ENCODE assay signal across 1 cellular context in the genomic region with DNA sequence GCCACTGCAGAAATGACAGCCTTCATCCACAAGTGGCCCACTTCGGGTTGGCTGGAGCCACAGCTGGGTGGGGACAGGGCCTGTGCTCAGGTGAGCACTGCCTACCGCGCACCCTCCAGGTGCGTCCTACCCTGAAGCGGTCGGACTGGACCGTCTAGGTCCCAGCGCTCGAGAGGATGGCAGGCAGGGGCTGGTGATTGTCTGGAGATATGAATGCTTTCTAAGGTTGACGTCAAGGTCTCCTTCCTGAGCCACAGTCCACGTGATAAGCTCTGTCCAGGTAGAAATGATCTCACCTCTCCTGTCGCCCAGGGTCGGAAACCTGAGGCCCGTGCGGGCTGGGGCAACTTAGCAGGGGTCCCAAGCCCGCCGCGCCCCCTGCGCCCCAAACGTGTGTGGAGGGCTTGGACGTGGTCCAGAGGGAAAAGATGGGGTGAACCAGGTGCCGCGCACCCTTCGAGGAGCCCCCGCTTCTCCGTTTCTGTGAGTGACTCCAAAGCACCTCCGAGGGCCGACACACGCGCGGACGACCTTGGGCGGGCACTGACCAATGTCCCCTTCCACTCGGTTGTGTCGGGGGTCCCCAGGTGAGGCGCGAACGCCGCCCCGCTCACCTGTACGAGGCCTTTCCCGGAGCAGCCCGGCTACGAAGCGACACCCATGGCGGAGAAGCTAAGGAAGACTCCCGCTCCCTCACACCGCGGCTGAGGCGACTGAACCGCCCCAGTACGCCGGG.
TF ChIP-seq lines count a peak whose summit lies in the region.

No MANE protein-coding gene starts in this region.

TF ChIP-seq in K562, 482 proteins besides CTCF, POLR2A, EP300 and RAD21 (continued from another document and continues in another):
- TF ChIP-seq, protein P1, sequence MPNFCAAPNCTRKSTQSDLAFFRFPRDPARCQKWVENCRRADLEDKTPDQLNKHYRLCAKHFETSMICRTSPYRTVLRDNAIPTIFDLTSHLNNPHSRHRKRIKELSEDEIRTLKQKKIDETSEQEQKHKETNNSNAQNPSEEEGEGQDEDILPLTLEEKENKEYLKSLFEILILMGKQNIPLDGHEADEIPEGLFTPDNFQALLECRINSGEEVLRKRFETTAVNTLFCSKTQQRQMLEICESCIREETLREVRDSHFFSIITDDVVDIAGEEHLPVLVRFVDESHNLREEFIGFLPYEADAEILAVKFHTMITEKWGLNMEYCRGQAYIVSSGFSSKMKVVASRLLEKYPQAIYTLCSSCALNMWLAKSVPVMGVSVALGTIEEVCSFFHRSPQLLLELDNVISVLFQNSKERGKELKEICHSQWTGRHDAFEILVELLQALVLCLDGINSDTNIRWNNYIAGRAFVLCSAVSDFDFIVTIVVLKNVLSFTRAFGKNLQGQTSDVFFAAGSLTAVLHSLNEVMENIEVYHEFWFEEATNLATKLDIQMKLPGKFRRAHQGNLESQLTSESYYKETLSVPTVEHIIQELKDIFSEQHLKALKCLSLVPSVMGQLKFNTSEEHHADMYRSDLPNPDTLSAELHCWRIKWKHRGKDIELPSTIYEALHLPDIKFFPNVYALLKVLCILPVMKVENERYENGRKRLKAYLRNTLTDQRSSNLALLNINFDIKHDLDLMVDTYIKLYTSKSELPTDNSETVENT (CRISPR knock-in tag; IDR thresholded peaks at IDR 0.05), result peak; percentile 58; the same call in 1 of the 2 replicates
- no peak for TF ChIP-seq NRF1 (conservative IDR thresholded peaks at IDR 0.05 in 1 of 2, IDR thresholded peaks at IDR 0.05 in 1 of 2)
- peak; percentile 42 for TF ChIP-seq ATF7 (IDR thresholded peaks at IDR 0.05)
- no peak for TF ChIP-seq MYC (IDR thresholded peaks at IDR 0.05; ENCODE audit: low read depth, low read length)
- TF ChIP-seq MYC (CRISPR knock-in tag; IDR thresholded peaks at IDR 0.05; ENCODE audit: borderline replicate concordance, low read depth), result peak; percentile 46; the same call in 1 of the 2 replicates
- 0 out of 2 replicates have a peak, but pooled peaks have one; percentile 27 for TF ChIP-seq ZC3H4 (CRISPR knock-in tag; IDR thresholded peaks at IDR 0.05; ENCODE audit: borderline replicate concordance)
- TF ChIP-seq, protein P2, sequence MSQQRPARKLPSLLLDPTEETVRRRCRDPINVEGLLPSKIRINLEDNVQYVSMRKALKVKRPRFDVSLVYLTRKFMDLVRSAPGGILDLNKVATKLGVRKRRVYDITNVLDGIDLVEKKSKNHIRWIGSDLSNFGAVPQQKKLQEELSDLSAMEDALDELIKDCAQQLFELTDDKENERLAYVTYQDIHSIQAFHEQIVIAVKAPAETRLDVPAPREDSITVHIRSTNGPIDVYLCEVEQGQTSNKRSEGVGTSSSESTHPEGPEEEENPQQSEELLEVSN (IDR thresholded peaks at IDR 0.05; ENCODE audit: borderline replicate concordance in 1 of 2, extremely low read depth in 1 of 2, insufficient read depth in 1 of 2, insufficient read length in 1 of 2, low read depth in 1 of 2, low read length in 1 of 2, poor library complexity in 1 of 2, severe bottlenecking in 1 of 2), result peak; percentile 47 to 86
- TF ChIP-seq, protein P3, sequence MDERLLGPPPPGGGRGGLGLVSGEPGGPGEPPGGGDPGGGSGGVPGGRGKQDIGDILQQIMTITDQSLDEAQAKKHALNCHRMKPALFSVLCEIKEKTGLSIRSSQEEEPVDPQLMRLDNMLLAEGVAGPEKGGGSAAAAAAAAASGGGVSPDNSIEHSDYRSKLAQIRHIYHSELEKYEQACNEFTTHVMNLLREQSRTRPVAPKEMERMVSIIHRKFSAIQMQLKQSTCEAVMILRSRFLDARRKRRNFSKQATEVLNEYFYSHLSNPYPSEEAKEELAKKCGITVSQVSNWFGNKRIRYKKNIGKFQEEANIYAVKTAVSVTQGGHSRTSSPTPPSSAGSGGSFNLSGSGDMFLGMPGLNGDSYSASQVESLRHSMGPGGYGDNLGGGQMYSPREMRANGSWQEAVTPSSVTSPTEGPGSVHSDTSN (CRISPR knock-in tag; IDR thresholded peaks at IDR 0.05; ENCODE audit: low read depth), result no peak
- TF ChIP-seq, protein P3 (tag; conservative IDR thresholded peaks at IDR 0.05; ENCODE audit: low read depth), result no peak
- TF ChIP-seq ZNF263 (CRISPR knock-in tag; IDR thresholded peaks at IDR 0.05; ENCODE audit: borderline replicate concordance), result 0 out of 2 replicates have a peak, but pooled peaks have one; percentile 24
- TF ChIP-seq, protein P4, sequence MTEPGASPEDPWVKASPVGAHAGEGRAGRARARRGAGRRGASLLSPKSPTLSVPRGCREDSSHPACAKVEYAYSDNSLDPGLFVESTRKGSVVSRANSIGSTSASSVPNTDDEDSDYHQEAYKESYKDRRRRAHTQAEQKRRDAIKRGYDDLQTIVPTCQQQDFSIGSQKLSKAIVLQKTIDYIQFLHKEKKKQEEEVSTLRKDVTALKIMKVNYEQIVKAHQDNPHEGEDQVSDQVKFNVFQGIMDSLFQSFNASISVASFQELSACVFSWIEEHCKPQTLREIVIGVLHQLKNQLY (CRISPR knock-in tag; conservative IDR thresholded peaks at IDR 0.05), result peak in 1 of 2 experiments; percentile 47; a peak in 1 of 4 replicates
- TF ChIP-seq L3MBTL2 (IDR thresholded peaks at IDR 0.05), result peak; percentile 79
- peak; percentile 84 for TF ChIP-seq TBP (optimal IDR thresholded peaks at IDR 0.05; ENCODE audit: low read depth, low read length)
- TF ChIP-seq YY1 (IDR thresholded peaks at IDR 0.05; ENCODE audit: borderline replicate concordance in 1 of 3, control insufficient read depth in 1 of 3, extremely low read depth in 1 of 3, insufficient read depth in 3 of 3, insufficient read length in 1 of 3, insufficient replicate concordance in 2 of 3, low read depth in 1 of 3, low read length in 2 of 3), result peak in 2 of 3 experiments; percentile 7 to 35
- TF ChIP-seq ZBTB7A (IDR thresholded peaks at IDR 0.05; ENCODE audit: borderline replicate concordance, control insufficient read depth, low read depth, low read length), result peak; percentile 31; the same call in 1 of the 2 replicates
- peak; percentile 17 for TF ChIP-seq HMGN3 (IDR thresholded peaks at IDR 0.05; ENCODE audit: borderline replicate concordance, extremely low read depth, insufficient read length, low read depth, low read length)
- 0 out of 3 replicates have a peak, but pooled peaks of 1 of the 2 experiments have one; percentile 20 for TF ChIP-seq CBX3 (IDR thresholded peaks at IDR 0.05; ENCODE audit: borderline replicate concordance in 1 of 2, low read length in 2 of 2)
- 0 out of 2 replicates have a peak, but pooled peaks have one; percentile 43 for TF ChIP-seq HDAC8 (tag; IDR thresholded peaks at IDR 0.05)
- peak; percentile 76 for TF ChIP-seq ZFX (CRISPR knock-in tag; IDR thresholded peaks at IDR 0.05)
- TF ChIP-seq, protein P5, sequence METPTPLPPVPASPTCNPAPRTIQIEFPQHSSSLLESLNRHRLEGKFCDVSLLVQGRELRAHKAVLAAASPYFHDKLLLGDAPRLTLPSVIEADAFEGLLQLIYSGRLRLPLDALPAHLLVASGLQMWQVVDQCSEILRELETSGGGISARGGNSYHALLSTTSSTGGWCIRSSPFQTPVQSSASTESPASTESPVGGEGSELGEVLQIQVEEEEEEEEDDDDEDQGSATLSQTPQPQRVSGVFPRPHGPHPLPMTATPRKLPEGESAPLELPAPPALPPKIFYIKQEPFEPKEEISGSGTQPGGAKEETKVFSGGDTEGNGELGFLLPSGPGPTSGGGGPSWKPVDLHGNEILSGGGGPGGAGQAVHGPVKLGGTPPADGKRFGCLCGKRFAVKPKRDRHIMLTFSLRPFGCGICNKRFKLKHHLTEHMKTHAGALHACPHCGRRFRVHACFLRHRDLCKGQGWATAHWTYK (CRISPR knock-in tag; IDR thresholded peaks at IDR 0.05), result peak; percentile 76
- no peak for TF ChIP-seq ZNF695 (CRISPR knock-in tag; IDR thresholded peaks at IDR 0.05)
- TF ChIP-seq, protein P6, sequence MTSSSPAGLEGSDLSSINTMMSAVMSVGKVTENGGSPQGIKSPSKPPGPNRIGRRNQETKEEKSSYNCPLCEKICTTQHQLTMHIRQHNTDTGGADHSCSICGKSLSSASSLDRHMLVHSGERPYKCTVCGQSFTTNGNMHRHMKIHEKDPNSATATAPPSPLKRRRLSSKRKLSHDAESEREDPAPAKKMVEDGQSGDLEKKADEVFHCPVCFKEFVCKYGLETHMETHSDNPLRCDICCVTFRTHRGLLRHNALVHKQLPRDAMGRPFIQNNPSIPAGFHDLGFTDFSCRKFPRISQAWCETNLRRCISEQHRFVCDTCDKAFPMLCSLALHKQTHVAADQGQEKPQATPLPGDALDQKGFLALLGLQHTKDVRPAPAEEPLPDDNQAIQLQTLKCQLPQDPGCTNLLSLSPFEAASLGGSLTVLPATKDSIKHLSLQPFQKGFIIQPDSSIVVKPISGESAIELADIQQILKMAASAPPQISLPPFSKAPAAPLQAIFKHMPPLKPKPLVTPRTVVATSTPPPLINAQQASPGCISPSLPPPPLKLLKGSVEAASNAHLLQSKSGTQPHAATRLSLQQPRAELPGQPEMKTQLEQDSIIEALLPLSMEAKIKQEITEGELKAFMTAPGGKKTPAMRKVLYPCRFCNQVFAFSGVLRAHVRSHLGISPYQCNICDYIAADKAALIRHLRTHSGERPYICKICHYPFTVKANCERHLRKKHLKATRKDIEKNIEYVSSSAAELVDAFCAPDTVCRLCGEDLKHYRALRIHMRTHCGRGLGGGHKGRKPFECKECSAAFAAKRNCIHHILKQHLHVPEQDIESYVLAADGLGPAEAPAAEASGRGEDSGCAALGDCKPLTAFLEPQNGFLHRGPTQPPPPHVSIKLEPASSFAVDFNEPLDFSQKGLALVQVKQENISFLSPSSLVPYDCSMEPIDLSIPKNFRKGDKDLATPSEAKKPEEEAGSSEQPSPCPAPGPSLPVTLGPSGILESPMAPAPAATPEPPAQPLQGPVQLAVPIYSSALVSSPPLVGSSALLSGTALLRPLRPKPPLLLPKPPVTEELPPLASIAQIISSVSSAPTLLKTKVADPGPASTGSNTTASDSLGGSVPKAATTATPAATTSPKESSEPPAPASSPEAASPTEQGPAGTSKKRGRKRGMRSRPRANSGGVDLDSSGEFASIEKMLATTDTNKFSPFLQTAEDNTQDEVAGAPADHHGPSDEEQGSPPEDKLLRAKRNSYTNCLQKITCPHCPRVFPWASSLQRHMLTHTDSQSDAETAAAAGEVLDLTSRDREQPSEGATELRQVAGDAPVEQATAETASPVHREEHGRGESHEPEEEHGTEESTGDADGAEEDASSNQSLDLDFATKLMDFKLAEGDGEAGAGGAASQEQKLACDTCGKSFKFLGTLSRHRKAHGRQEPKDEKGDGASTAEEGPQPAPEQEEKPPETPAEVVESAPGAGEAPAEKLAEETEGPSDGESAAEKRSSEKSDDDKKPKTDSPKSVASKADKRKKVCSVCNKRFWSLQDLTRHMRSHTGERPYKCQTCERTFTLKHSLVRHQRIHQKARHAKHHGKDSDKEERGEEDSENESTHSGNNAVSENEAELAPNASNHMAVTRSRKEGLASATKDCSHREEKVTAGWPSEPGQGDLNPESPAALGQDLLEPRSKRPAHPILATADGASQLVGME (CRISPR knock-in tag; IDR thresholded peaks at IDR 0.05), result 0 out of 2 replicates have a peak, but pooled peaks have one; percentile 50
- TF ChIP-seq RBFOX2 (IDR thresholded peaks at IDR 0.05; ENCODE audit: low read depth, low read length), result peak; percentile 77
- TF ChIP-seq, protein P7, sequence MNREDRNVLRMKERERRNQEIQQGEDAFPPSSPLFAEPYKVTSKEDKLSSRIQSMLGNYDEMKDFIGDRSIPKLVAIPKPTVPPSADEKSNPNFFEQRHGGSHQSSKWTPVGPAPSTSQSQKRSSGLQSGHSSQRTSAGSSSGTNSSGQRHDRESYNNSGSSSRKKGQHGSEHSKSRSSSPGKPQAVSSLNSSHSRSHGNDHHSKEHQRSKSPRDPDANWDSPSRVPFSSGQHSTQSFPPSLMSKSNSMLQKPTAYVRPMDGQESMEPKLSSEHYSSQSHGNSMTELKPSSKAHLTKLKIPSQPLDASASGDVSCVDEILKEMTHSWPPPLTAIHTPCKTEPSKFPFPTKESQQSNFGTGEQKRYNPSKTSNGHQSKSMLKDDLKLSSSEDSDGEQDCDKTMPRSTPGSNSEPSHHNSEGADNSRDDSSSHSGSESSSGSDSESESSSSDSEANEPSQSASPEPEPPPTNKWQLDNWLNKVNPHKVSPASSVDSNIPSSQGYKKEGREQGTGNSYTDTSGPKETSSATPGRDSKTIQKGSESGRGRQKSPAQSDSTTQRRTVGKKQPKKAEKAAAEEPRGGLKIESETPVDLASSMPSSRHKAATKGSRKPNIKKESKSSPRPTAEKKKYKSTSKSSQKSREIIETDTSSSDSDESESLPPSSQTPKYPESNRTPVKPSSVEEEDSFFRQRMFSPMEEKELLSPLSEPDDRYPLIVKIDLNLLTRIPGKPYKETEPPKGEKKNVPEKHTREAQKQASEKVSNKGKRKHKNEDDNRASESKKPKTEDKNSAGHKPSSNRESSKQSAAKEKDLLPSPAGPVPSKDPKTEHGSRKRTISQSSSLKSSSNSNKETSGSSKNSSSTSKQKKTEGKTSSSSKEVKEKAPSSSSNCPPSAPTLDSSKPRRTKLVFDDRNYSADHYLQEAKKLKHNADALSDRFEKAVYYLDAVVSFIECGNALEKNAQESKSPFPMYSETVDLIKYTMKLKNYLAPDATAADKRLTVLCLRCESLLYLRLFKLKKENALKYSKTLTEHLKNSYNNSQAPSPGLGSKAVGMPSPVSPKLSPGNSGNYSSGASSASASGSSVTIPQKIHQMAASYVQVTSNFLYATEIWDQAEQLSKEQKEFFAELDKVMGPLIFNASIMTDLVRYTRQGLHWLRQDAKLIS (CRISPR knock-in tag; IDR thresholded peaks at IDR 0.05), result peak; percentile 58; the same call in 1 of the 2 replicates
- TF ChIP-seq, protein P8, sequence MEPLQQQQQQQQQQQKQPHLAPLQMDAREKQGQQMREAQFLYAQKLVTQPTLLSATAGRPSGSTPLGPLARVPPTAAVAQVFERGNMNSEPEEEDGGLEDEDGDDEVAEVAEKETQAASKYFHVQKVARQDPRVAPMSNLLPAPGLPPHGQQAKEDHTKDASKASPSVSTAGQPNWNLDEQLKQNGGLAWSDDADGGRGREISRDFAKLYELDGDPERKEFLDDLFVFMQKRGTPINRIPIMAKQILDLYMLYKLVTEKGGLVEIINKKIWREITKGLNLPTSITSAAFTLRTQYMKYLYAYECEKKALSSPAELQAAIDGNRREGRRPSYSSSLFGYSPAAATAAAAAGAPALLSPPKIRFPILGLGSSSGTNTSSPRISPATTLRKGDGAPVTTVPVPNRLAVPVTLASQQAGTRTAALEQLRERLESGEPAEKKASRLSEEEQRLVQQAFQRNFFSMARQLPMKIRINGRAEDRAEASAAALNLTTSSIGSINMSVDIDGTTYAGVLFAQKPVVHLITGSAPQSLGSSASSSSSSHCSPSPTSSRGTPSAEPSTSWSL (CRISPR knock-in tag; IDR thresholded peaks at IDR 0.05; ENCODE audit: borderline replicate concordance), result peak; percentile 13; the same call in 1 of the 2 replicates
- peak; percentile 54; the same call in 1 of the 2 replicates for TF ChIP-seq TAF7 (tag; IDR thresholded peaks at IDR 0.05)
- peak; percentile 73 for TF ChIP-seq GABPB1 (CRISPR knock-in tag; IDR thresholded peaks at IDR 0.05)
